ENCODE assay signal across 14 cellular contexts in genomic region chr3:151195818-151196217, GRCh38. TPM values are rescaled to one million over a fixed set of nuclear protein-coding genes. Genes with fewer than 3 reads are reported as not detected.
"Had no signal": no experiment of that assay in that cellular context is flagged by ENCODE, and none has a peak within 500 bp of the region (broad histone marks: within the 10 kb centered on the region; RNA-seq: fewer than 3 reads in every experiment).

No MANE protein-coding gene starts in this region.

- H3K9me3 Mint-ChIP-seq: central memory CD8-positive, alpha-beta T cell; nephron had no signal

- H2AFZ ChIP-seq: parathyroid adenoma had no signal

- ATAC-seq: left lobe of liver, sciatic nerve had no signal

- H3K4me1 ChIP-seq: parathyroid adenoma had no signal

- DNase-seq: activated CD4-positive, CD25-positive, alpha-beta regulatory T cell treated with anti-CD3 and anti-CD28 coated beads, Interleukin-2, amount 50 U/mL, for 72 hours; activated gamma-delta T cell; aorta; cortex of kidney; kidney; stimulated activated CD4-positive, alpha-beta T cell treated with anti-CD3 and anti-CD28 coated beads, Interleukin-4, amount 100 ng/mL, for 1 hour had no signal

- H3K27ac Mint-ChIP-seq: nephron had no signal

- H3K27ac ChIP-seq: parathyroid adenoma had no signal

- H3K4me3 Mint-ChIP-seq: central memory CD8-positive, alpha-beta T cell; nephron had no signal

- H3K4me3 ChIP-seq: lung, smooth muscle cell had no signal

- H3K4me2 ChIP-seq: smooth muscle cell had no signal

- H3K79me2 ChIP-seq: parathyroid adenoma had no signal

- H3K4me1 Mint-ChIP-seq: nephron had no signal

- H3K27me3 Mint-ChIP-seq: central memory CD8-positive, alpha-beta T cell had no signal

RNA-seq across cellular contexts. Expression of gene GPR171, which starts 7.2 kb away (rescaled TPM):
- total RNA-seq: frontal cortex had no signal
- polyA plus RNA-seq: smooth muscle cell had no signal
